26 cellular contexts compared by ENCODE assay signal in genomic region chr10:58184120-58184670, GRCh38.
"Had no signal": no experiment of that assay in that cellular context is flagged by ENCODE, and none has a peak within 500 bp of the region (broad histone marks: within the 10 kb centered on the region; RNA-seq: fewer than 3 reads in every experiment).

No MANE protein-coding gene starts in this region.

- H3K27me3 ChIP-seq: neural progenitor cell, ovary, right lobe of liver, sigmoid colon, suprapubic skin, testis, tibial artery, transverse colon, upper lobe of right lung, uterus had no signal

- H3K36me3 ChIP-seq: neural progenitor cell, ovary, right lobe of liver, sigmoid colon, suprapubic skin, tibial artery, transverse colon, upper lobe of right lung, uterus had no signal

- H3K27ac ChIP-seq: neural progenitor cell, ovary, parathyroid adenoma, psoas muscle, right lobe of liver, sigmoid colon, suprapubic skin, testis, tibial artery, transverse colon, upper lobe of right lung, uterus had no signal

- DNase-seq: natural killer cell; occipital lobe; ovary; posterior cingulate gyrus; psoas muscle; right cardiac atrium; right lobe of liver; sigmoid colon; small intestine; stimulated activated CD4-positive, alpha-beta T cell treated with anti-CD3 and anti-CD28 coated beads, Interleukin-15, amount 100 ng/mL, for 24 hours; stimulated activated CD4-positive, alpha-beta T cell treated with anti-CD3 and anti-CD28 coated beads, Interleukin-2, amount 100 ng/mL, for 24 hours; stimulated activated CD4-positive, alpha-beta T cell treated with anti-CD3 and anti-CD28 coated beads, Interleukin-2, amount 100 ng/mL, for 48 hours; stimulated activated CD4-positive, alpha-beta T cell treated with anti-CD3 and anti-CD28 coated beads, Interleukin-4, amount 100 ng/mL, for 4 hours; stimulated activated CD8-positive, alpha-beta memory T cell treated with anti-CD3 and anti-CD28 coated beads, Interleukin-4, amount 100 ng/mL, for 48 hours; stimulated activated naive CD4-positive, alpha-beta T cell; stimulated activated naive CD8-positive, alpha-beta T cell treated with anti-CD3 and anti-CD28 coated beads, Interleukin-15, amount 100 ng/mL, for 72 hours; stimulated activated naive CD8-positive, alpha-beta T cell treated with anti-CD3 and anti-CD28 coated beads, Interleukin-15, Interleukin-2, amounts not matched to agents 100 U/mL and 50 U/mL, for 24 hours; substantia nigra; testis; tibial artery; transverse colon; upper lobe of right lung; uterus had no signal

- FAIRE-seq: small intestine had no signal

- H3K4me3 ChIP-seq: neural progenitor cell, ovary, psoas muscle, right lobe of liver, sigmoid colon, suprapubic skin, testis, tibial artery, transverse colon, upper lobe of right lung, uterus had no signal
